1 cellular context compared by ENCODE assay signal in genomic region chr16:30378236-30379164, GRCh38.
TF ChIP-seq lines count a peak whose summit lies in the region.

No MANE protein-coding gene starts in this region.

TF ChIP-seq in K562, 482 proteins besides CTCF, POLR2A, EP300 and RAD21 (continued from another document and continues in another):
- TF ChIP-seq ZNF512 (tag; IDR thresholded peaks at IDR 0.05) (no peak), KDM1A (IDR thresholded peaks at IDR 0.05) (peak in 1 of 2 experiments; percentile 86; a peak in 2 of 4 replicates), SAP30 (IDR thresholded peaks at IDR 0.05; ENCODE audit: borderline replicate concordance, insufficient read depth, low read depth, low read length, poor library complexity, severe bottlenecking) (no peak), MYBL2 (IDR thresholded peaks at IDR 0.05; ENCODE audit: low read depth) (no peak), MYBL2 (CRISPR knock-in tag; IDR thresholded peaks at IDR 0.05; ENCODE audit: borderline replicate concordance) (no peak), RBM22 (IDR thresholded peaks at IDR 0.05; ENCODE audit: low read depth, low read length, poor library complexity, severe bottlenecking) (no peak), ADNP (tag; IDR thresholded peaks at IDR 0.05) (no peak), NR4A1 (CRISPR knock-in tag; IDR thresholded peaks at IDR 0.05) (no peak), NR4A1 (tag; IDR thresholded peaks at IDR 0.05) (no peak), ZNF707 (CRISPR knock-in tag; conservative IDR thresholded peaks at IDR 0.05) (no peak), ZEB2 (IDR thresholded peaks at IDR 0.05) (no peak), ZNF449 (CRISPR knock-in tag; IDR thresholded peaks at IDR 0.05) (no peak), RHOXF2B (CRISPR knock-in tag; conservative IDR thresholded peaks at IDR 0.05) (no peak), E2F4 (CRISPR knock-in tag; IDR thresholded peaks at IDR 0.05; ENCODE audit: low read depth) (peak; percentile 74; the same call in 1 of the 2 replicates), FOXJ3 (CRISPR knock-in tag; IDR thresholded peaks at IDR 0.05) (no peak), ZNF79 (CRISPR knock-in tag; IDR thresholded peaks at IDR 0.05; ENCODE audit: low read depth) (no peak), ZNF146 (CRISPR knock-in tag; IDR thresholded peaks at IDR 0.05; ENCODE audit: unreplicated experiment) (no peak), MTA2 (IDR thresholded peaks at IDR 0.05; ENCODE audit: low read depth) (no peak), PHTF2 (CRISPR knock-in tag; IDR thresholded peaks at IDR 0.05) (no peak), ID3 (CRISPR knock-in tag; IDR thresholded peaks at IDR 0.05) (no peak), ID3 (tag; IDR thresholded peaks at IDR 0.05) (peak; percentile 50; the same call in 1 of the 2 replicates), ZNF436 (CRISPR knock-in tag; IDR thresholded peaks at IDR 0.05) (no peak), GABPB2 (CRISPR knock-in tag; conservative IDR thresholded peaks at IDR 0.05) (no peak), E4F1 (CRISPR knock-in tag; IDR thresholded peaks at IDR 0.05; ENCODE audit: borderline replicate concordance) (no peak), HNRNPLL (IDR thresholded peaks at IDR 0.05; ENCODE audit: low read depth, low read length, poor library complexity, severe bottlenecking) (no peak), PHB2 (IDR thresholded peaks at IDR 0.05; ENCODE audit: low read depth) (no peak), KDM2B (CRISPR knock-in tag; IDR thresholded peaks at IDR 0.05) (0 out of 2 replicates have a peak, but pooled peaks have one; percentile 81), MLLT1 (IDR thresholded peaks at IDR 0.05) (peak in 1 of 2 experiments; percentile 61; a peak in 1 of 4 replicates), TRIM25 (IDR thresholded peaks at IDR 0.05; ENCODE audit: borderline replicate concordance) (no peak), ELF1 (tag; IDR thresholded peaks at IDR 0.05) (no peak), DMBX1 (CRISPR knock-in tag; IDR thresholded peaks at IDR 0.05; ENCODE audit: borderline replicate concordance) (no peak), FOSL1 (tag; conservative IDR thresholded peaks at IDR 0.05) (no peak), MEIS2 (IDR thresholded peaks at IDR 0.05; ENCODE audit: partially characterized antibody) (no peak), ZNF639 (CRISPR knock-in tag; conservative IDR thresholded peaks at IDR 0.05 in 1 of 2, IDR thresholded peaks at IDR 0.05 in 1 of 2) (no peak), SREBF1 (IDR thresholded peaks at IDR 0.05; ENCODE audit: borderline replicate concordance, low read depth, low read length) (no peak), NCOA1 (IDR thresholded peaks at IDR 0.05; ENCODE audit: low read depth) (0 out of 2 replicates have a peak, but pooled peaks have one; percentile 44), LARP7 (IDR thresholded peaks at IDR 0.05) (peak; percentile 75; the same call in 1 of the 2 replicates), U2AF1 (optimal IDR thresholded peaks at IDR 0.05; ENCODE audit: low read depth, low read length) (no peak), RBM39 (optimal IDR thresholded peaks at IDR 0.05; ENCODE audit: low read depth, low read length) (no peak), E2F6 (IDR thresholded peaks at IDR 0.05; ENCODE audit: borderline replicate concordance in 1 of 2, extremely low read depth in 1 of 2, insufficient read depth in 1 of 2, insufficient read length in 1 of 2, low read depth in 1 of 2, low read length in 1 of 2, poor library complexity in 1 of 2, severe bottlenecking in 1 of 2) (peak; percentile 45 to 53), ZNF140 (CRISPR knock-in tag; IDR thresholded peaks at IDR 0.05) (no peak), ZNF253 (CRISPR knock-in tag; conservative IDR thresholded peaks at IDR 0.05) (no peak), NFRKB (IDR thresholded peaks at IDR 0.05; ENCODE audit: low read depth) (no peak), DIDO1 (tag; IDR thresholded peaks at IDR 0.05; ENCODE audit: low read depth) (no peak), ZBTB11 (CRISPR knock-in tag; IDR thresholded peaks at IDR 0.05) (peak in 1 of 3 experiments; percentile 46; a peak in 1 of 6 replicates), ZBTB43 (CRISPR knock-in tag; IDR thresholded peaks at IDR 0.05) (0 out of 2 replicates have a peak, but pooled peaks have one; percentile 56), ZC3H8 (IDR thresholded peaks at IDR 0.05) (no peak), U2AF2 (optimal IDR thresholded peaks at IDR 0.05; ENCODE audit: low read depth, low read length) (no peak)
